In genomic region chr15:58957101-58957973, GRCh38 we compare ENCODE assay signal across 9 cellular contexts. TPM values are rescaled to one million over a fixed set of nuclear protein-coding genes. Genes with fewer than 3 reads are reported as not detected.
DNase-seq lines count a peak whose midpoint lies in the region; ATAC-seq and TF ChIP-seq lines count a peak whose summit lies in the region.
"Had no signal": no experiment of that assay in that cellular context is flagged by ENCODE, and none has a peak within 500 bp of the region (broad histone marks: within the 10 kb centered on the region; RNA-seq: fewer than 3 reads in every experiment).

No MANE protein-coding gene starts in this region.

- CTCF ChIA-PET in activated B cell treated with CpG ODN at 0.5 μM for 24 hours (lab: Charles Lee), result interaction anchor here (0.6 to 3.1 kb wide), 15 partner anchors 10 to 575 kb away, joined by 3 to 19 read pairs (median 5); no protein-coding TSS in a partner anchor

- peaks cover 5% of the 10 kb centered on the region for H3K4me1 Mint-ChIP-seq in activated B cell treated with CpG ODN at 0.5 μM for 24 hours

- no peaks in the 10 kb centered on the region for H3K9me3 Mint-ChIP-seq in activated B cell treated with CpG ODN at 0.5 μM for 24 hours
- H3K9me3 Mint-ChIP-seq: dendritic cell treated with granulocyte-macrophage colony-stimulating factor and Interleukin-4, amounts not matched to agents 40 ng/mL and 50 ng/mL, for 4 days had no signal

- POLR2A ChIA-PET in activated B cell treated with CpG ODN at 0.5 μM for 24 hours (lab: Charles Lee), result no interaction called here

- DNase-seq in NCI-H446 (lab: John Stamatoyannopoulos, UW) (peak; percentile 28 to 74), activated B cell treated with CpG ODN at 0.5 μM for 24 hours (peak; percentile 17), left lobe of liver (ENCODE audit: low spot score) (no peak)
- DNase-seq in central memory CD4-positive, alpha-beta T cell, result peak; percentile 54
- peak; percentile 12 for DNase-seq in stimulated activated CD8-positive, alpha-beta memory T cell treated with anti-CD3 and anti-CD28 coated beads, Interleukin-12 subunit alpha, Interleukin-12 subunit beta, amount 100 ng/mL, for 24 hours (ENCODE audit: extremely low read depth)

- no peak overlapping the region for H3K4me3 Mint-ChIP-seq in activated B cell treated with CpG ODN at 0.5 μM for 24 hours
- H3K4me3 Mint-ChIP-seq: dendritic cell treated with granulocyte-macrophage colony-stimulating factor and Interleukin-4, amounts not matched to agents 40 ng/mL and 50 ng/mL, for 4 days had no signal

- H3K27ac Mint-ChIP-seq in activated B cell treated with CpG ODN at 0.5 μM for 24 hours, result peak overlapping the region; percentile 38
- H3K27ac Mint-ChIP-seq: dendritic cell treated with granulocyte-macrophage colony-stimulating factor and Interleukin-4, amounts not matched to agents 40 ng/mL and 50 ng/mL, for 4 days had no signal

- no peaks in the 10 kb centered on the region for H3K27me3 Mint-ChIP-seq in activated B cell treated with CpG ODN at 0.5 μM for 24 hours
- H3K27me3 Mint-ChIP-seq: dendritic cell treated with granulocyte-macrophage colony-stimulating factor and Interleukin-4, amounts not matched to agents 40 ng/mL and 50 ng/mL, for 4 days had no signal

- ATAC-seq in HG03135 (IDR thresholded peaks at IDR 0.05; ENCODE audit: unreplicated experiment) (peak; percentile 67), activated B cell treated with CpG ODN at 0.5 μM for 24 hours (ENCODE audit: low read depth) (peak; percentile 97), left lobe of liver (peak; percentile 97), HG03520 (IDR thresholded peaks at IDR 0.05; ENCODE audit: unreplicated experiment) (no peak)

- intact Hi-C loops in activated B cell treated with CpG ODN at 0.5 μM for 24 hours (cut with micrococcal nuclease), result loop anchor here (1.0 to 5.0 kb wide), 9 partner anchors 18 to 572 kb away; partner anchors contain the start of gene RNF111

- H3K36me3 Mint-ChIP-seq in activated B cell treated with CpG ODN at 0.5 μM for 24 hours (ENCODE audit: low read depth), result no peaks in the 10 kb centered on the region

- TF ChIP-seq CTCF in GM12872 (IDR thresholded peaks at IDR 0.05; ENCODE audit: insufficient read depth, low read depth, low read length) (peak; percentile 81), activated B cell treated with CpG ODN at 0.5 μM for 24 hours (IDR thresholded peaks at IDR 0.05) (no peak)

RNA-seq across cellular contexts. Expression of gene SLTM, which starts 23.9 kb away (rescaled TPM):
- total RNA-seq in activated B cell treated with CpG ODN at 0.5 μM for 24 hours, result 124 and 159 TPM in 2 replicates
- total RNA-seq in left lobe of liver, result 38.7 TPM

RNA-seq across cellular contexts. Expression of gene RNF111, which starts 30.1 kb away (rescaled TPM):
- total RNA-seq in activated B cell treated with CpG ODN at 0.5 μM for 24 hours (52.5 and 55.8 TPM in 2 replicates), left lobe of liver (15.5 TPM)
